1 cellular context compared by ENCODE assay signal in genomic region chr1:209305221-209305954, GRCh38.
TF ChIP-seq lines count a peak whose summit lies in the region.

No MANE protein-coding gene starts in this region.

TF ChIP-seq in WTC11, 78 proteins besides CTCF, POLR2A, EP300 and RAD21 (continued from another document):
- TF ChIP-seq, protein P1, sequence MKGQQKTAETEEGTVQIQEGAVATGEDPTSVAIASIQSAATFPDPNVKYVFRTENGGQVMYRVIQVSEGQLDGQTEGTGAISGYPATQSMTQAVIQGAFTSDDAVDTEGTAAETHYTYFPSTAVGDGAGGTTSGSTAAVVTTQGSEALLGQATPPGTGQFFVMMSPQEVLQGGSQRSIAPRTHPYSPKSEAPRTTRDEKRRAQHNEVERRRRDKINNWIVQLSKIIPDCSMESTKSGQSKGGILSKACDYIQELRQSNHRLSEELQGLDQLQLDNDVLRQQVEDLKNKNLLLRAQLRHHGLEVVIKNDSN (CRISPR knock-in tag; IDR thresholded peaks at IDR 0.05), result no peak
